In genomic region chr9:12698986-12699385, GRCh38 we compare ENCODE assay signal across 1 cellular context.
TF ChIP-seq lines count a peak whose summit lies in the region.

No MANE protein-coding gene starts in this region.

TF ChIP-seq in HCT116, 20 proteins besides CTCF, POLR2A, EP300 and RAD21 (continued from another document):
- TF ChIP-seq ZBTB33 (IDR thresholded peaks at IDR 0.05; ENCODE audit: extremely low read depth, insufficient replicate concordance, low read length) = no peak
- TF ChIP-seq POLR2AphosphoS5 (IDR thresholded peaks at IDR 0.05; ENCODE audit: low read depth, low read length) = no peak
- no peak for TF ChIP-seq ATF3 (IDR thresholded peaks at IDR 0.05)
